Comparison of ENCODE assay signal across 9 cellular contexts in the genomic region with DNA sequence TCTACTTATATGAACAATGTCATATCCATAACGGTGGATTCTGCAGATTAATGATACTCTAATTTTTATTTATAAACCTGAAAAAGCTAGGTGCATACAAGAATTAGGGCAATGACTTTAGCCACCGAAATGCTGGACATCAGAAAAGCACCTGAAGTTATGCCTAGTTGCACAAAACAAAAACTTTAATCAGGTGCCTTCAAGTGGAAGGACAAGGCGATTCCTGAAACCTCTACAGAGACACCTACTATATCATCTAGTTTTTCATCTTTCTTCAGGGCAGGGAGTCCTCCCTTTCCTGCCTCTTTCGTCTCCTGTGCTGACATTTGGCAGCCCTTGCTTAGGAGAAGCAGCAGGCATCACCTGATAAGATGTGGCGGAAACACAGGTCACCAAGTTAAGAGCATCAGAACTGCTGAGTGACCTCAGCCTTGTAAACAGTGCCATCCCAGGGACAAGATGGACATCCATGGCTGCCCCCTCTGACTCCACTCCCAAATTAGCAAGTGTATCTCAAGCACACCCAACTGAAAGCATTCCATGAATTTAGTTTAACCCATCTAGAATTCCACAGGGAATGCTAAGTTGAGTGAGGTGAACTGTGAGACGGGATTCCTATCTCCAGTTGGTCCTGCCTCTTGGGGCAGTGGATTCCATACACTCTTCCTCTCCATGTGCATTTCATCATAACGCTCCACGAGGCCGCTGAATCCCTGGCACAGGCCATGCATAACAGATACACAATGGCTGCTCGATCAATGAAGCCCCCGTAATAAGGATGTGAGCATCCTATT. TPM values are rescaled to one million over a fixed set of nuclear protein-coding genes. Genes with fewer than 3 reads are reported as not detected.
DNase-seq lines count a peak whose midpoint lies in the region; ATAC-seq, FAIRE-seq and TF ChIP-seq lines count a peak whose summit lies in the region.
"Had no signal": no experiment of that assay in that cellular context is flagged by ENCODE, and none has a peak within 500 bp of the region (broad histone marks: within the 10 kb centered on the region; RNA-seq: fewer than 3 reads in every experiment).

No MANE protein-coding gene starts in this region.

- H3K9me3 ChIP-seq in HUES64 (ENCODE audit: insufficient read depth, low read depth, low read length) (no peaks in the 10 kb centered on the region), keratinocyte (ENCODE audit: control insufficient read depth, low read depth, low read length) (no peaks in the 10 kb centered on the region)

- H4K20me1 ChIP-seq in keratinocyte (ENCODE audit: control insufficient read depth, extremely low read depth, insufficient read depth, low read length), result no peaks in the 10 kb centered on the region

- H3K4me1 ChIP-seq in HUES64 (ENCODE audit: insufficient read depth, low read length) (peaks cover 85% of the 10 kb centered on the region), keratinocyte (ENCODE audit: control insufficient read depth, extremely low read depth, insufficient read depth, low read length) (peaks cover 73% of the 10 kb centered on the region)

- dilution Hi-C loops in keratinocyte (cut with MboI; ENCODE audit: extremely low pct_ligation_motif_present, low sequenced_read_pairs), result no loop called here

- FAIRE-seq in keratinocyte (lab: Jason Lieb, UNC), result no peak
- FAIRE-seq: GM18507 had no signal

- peaks cover 70% of the 10 kb centered on the region for H3K79me2 ChIP-seq in keratinocyte (ENCODE audit: control insufficient read depth, insufficient read depth, low read length)

- peak overlapping the region; percentile 79 for H3K27ac ChIP-seq in HUES64 (ENCODE audit: low read depth, low read length)
- peak overlapping the region; percentile 19 for H3K27ac ChIP-seq in keratinocyte (ENCODE audit: control insufficient read depth, insufficient read depth, low read length)

- H3K4me2 ChIP-seq in keratinocyte (ENCODE audit: control insufficient read depth, extremely low read depth, insufficient read depth, low read depth, low read length), result peak overlapping the region; percentile 51

- H3K36me3 ChIP-seq in HUES64 (ENCODE audit: insufficient read depth, low read length), result no peaks in the 10 kb centered on the region
- H3K36me3 ChIP-seq in keratinocyte (ENCODE audit: control insufficient read depth in 2 of 2, extremely low read depth in 1 of 2, insufficient read depth in 2 of 2, low read length in 2 of 2), result peaks cover 0 to 12% of the 10 kb centered on the region in 2 experiments

- peaks cover 7% of the 10 kb centered on the region for H3K9me1 ChIP-seq in keratinocyte (ENCODE audit: control insufficient read depth, extremely low read depth, insufficient read depth, low read length)

- H3K27me3 ChIP-seq in HUES64 (ENCODE audit: insufficient read depth, low read length) (no peaks in the 10 kb centered on the region), keratinocyte (ENCODE audit: control insufficient read depth, extremely low read depth, insufficient read depth, low read length) (no peaks in the 10 kb centered on the region)

- peak; percentile 35 for DNase-seq in astrocyte of the hippocampus (ENCODE audit: low read depth, low spot score)
- no peak for DNase-seq in keratinocyte (ENCODE audit: low read depth, low spot score)
- DNase-seq in stimulated activated naive CD8-positive, alpha-beta T cell treated with anti-CD3 and anti-CD28 coated beads, Interleukin-15, Interleukin-2, amounts not matched to agents 100 U/mL and 50 U/mL, for 24 hours, result peak; percentile 2
- no peak for DNase-seq in GM20000 (ENCODE audit: low spot score)
- DNase-seq in NCI-H1417 (lab: John Stamatoyannopoulos, UW), result no peak
- no peak for DNase-seq in NCI-H2171 (lab: John Stamatoyannopoulos, UW)

- H3K4me3 ChIP-seq in HUES64 (ENCODE audit: low read length) (no peak overlapping the region), keratinocyte (ENCODE audit: control insufficient read depth in 2 of 3, extremely low read depth in 1 of 3, insufficient read depth in 2 of 3, low read depth in 1 of 3, low read length in 3 of 3) (no peak overlapping the region)

- no peak overlapping the region for H2AFZ ChIP-seq in keratinocyte (ENCODE audit: control insufficient read depth, low read length)

- 85% methylated on average over 10 of the region's 11 CpGs for WGBS in HUES64

- no peak for ATAC-seq in stimulated activated naive CD8-positive, alpha-beta T cell treated with anti-CD3 and anti-CD28 coated beads, Interleukin-15, Interleukin-2, amounts not matched to agents 100 U/mL and 50 U/mL, for 24 hours
- no peak for ATAC-seq in HG03342 (IDR thresholded peaks at IDR 0.05; ENCODE audit: unreplicated experiment)

- TF ChIP-seq CTCF in keratinocyte (optimal IDR thresholded peaks at IDR 0.05 in 1 of 3, IDR thresholded peaks at IDR 0.05 in 1 of 3, conservative IDR thresholded peaks at IDR 0.05 in 1 of 3; ENCODE audit: extremely low read depth in 1 of 3, insufficient read depth in 2 of 3, low read length in 3 of 3) (no peak), GM20000 (IDR thresholded peaks at IDR 0.05; ENCODE audit: extremely low read depth, missing control alignments) (no peak)

- H3K9ac ChIP-seq in HUES64 (ENCODE audit: low read depth, low read length), result no peak overlapping the region
- H3K9ac ChIP-seq in keratinocyte (ENCODE audit: control insufficient read depth, extremely low read depth, insufficient read depth, low read length), result no peak overlapping the region

RNA-seq across cellular contexts. Expression of gene ITPRIP, which starts 5.8 kb away (rescaled TPM):
- 13.1 TPM for polyA plus RNA-seq in HUES64 (2013, experiment 1 of 2)
- 11.5 TPM for polyA plus RNA-seq in HUES64 (2013, experiment 2 of 2)
- 11.9 to 13.8 TPM (median 12.1 TPM) in 3 replicates for polyA plus RNA-seq in keratinocyte
- 17.4 TPM for polyA plus RNA-seq in keratinocyte (2011; ENCODE audit: low read depth)
- polyA plus RNA-seq in keratinocyte (2011; cell fraction: cytosol; rRNA removed), result 6.5 and 6.6 TPM in 2 replicates
- polyA plus RNA-seq in keratinocyte (2011; cell fraction: nucleus; rRNA removed), result 29.0 and 31.0 TPM in 2 replicates
- polyA plus RNA-seq in keratinocyte (2012; ENCODE audit: low replicate concordance), result 11.3 and 42.3 TPM in 2 replicates
- 17.5 to 24.9 TPM (median 20.1 TPM) in 3 replicates for polyA minus RNA-seq in keratinocyte
- 12.3 TPM for polyA minus RNA-seq in keratinocyte (2011; cell fraction: cytosol; rRNA and poly(A)+ RNA removed)
- polyA minus RNA-seq in keratinocyte (2011; cell fraction: nucleus; rRNA and poly(A)+ RNA removed), result 36.4 and 39.5 TPM in 2 replicates

RNA-seq across cellular contexts. Expression of gene CFAP58, which starts 21.2 kb away (rescaled TPM):
- polyA plus RNA-seq in HUES64 (2013, experiment 1 of 2), result 0.45 TPM
- 0.57 TPM for polyA plus RNA-seq in HUES64 (2013, experiment 2 of 2)
- 0.82 to 2.3 TPM (median 1.4 TPM) in 3 replicates for polyA plus RNA-seq in keratinocyte
- polyA plus RNA-seq in keratinocyte (2011; ENCODE audit: low read depth), result 1.7 TPM
- 1.7 and 2.5 TPM in 2 replicates for polyA plus RNA-seq in keratinocyte (2011; cell fraction: cytosol; rRNA removed)
- 1.4 and 2.1 TPM in 2 replicates for polyA plus RNA-seq in keratinocyte (2011; cell fraction: nucleus; rRNA removed)
- polyA plus RNA-seq in keratinocyte (2012; ENCODE audit: low replicate concordance), result 0.49 and 1.7 TPM in 2 replicates
- 0.33 to 0.90 TPM in 2 of 3 replicates, not detected in the other for polyA minus RNA-seq in keratinocyte
- 0.58 TPM for polyA minus RNA-seq in keratinocyte (2011; cell fraction: cytosol; rRNA and poly(A)+ RNA removed)
- polyA minus RNA-seq in keratinocyte (2011; cell fraction: nucleus; rRNA and poly(A)+ RNA removed), result 0.21 and 0.54 TPM in 2 replicates

Comparison
In these comparisons a context has a peak if more than half of its experiments do, and no peak if none do; other contexts are left out.
1. DNase-seq: peak in astrocyte of the hippocampus (single experiment) and stimulated activated naive CD8-positive, alpha-beta T cell treated with anti-CD3 and anti-CD28 coated beads, Interleukin-15, Interleukin-2, amounts not matched to agents 100 U/mL and 50 U/mL, for 24 hours (single experiment); none in keratinocyte (single experiment), GM20000 (single experiment), NCI-H1417 (0 of 3) and NCI-H2171 (single experiment).